In genomic region chr7:45921381-45921698, GRCh38 we compare ENCODE assay signal across 9 cellular contexts. TPM values are rescaled to one million over a fixed set of nuclear protein-coding genes. Genes with fewer than 3 reads are reported as not detected.
DNase-seq lines count a peak whose midpoint lies in the region; ATAC-seq and TF ChIP-seq lines count a peak whose summit lies in the region.
"Had no signal": no experiment of that assay in that cellular context is flagged by ENCODE, and none has a peak within 500 bp of the region (broad histone marks: within the 10 kb centered on the region; RNA-seq: fewer than 3 reads in every experiment).

No MANE protein-coding gene starts in this region.

- H3K4me3 Mint-ChIP-seq in GM23338 = peak overlapping the region; percentile 76
- H3K4me3 Mint-ChIP-seq: dendritic cell treated with granulocyte-macrophage colony-stimulating factor and Interleukin-4, amounts not matched to agents 40 ng/mL and 50 ng/mL, for 4 days had no signal

- no peaks in the 10 kb centered on the region for H3K9me3 Mint-ChIP-seq in GM23338
- H3K9me3 Mint-ChIP-seq: dendritic cell treated with granulocyte-macrophage colony-stimulating factor and Interleukin-4, amounts not matched to agents 40 ng/mL and 50 ng/mL, for 4 days had no signal

- H3K36me3 ChIP-seq in GM23338 (ENCODE audit: insufficient read depth) (no peaks in the 10 kb centered on the region), WERI-Rb-1 (no peaks in the 10 kb centered on the region), heart right ventricle (peaks cover 0 to 9% (median 5%) of the 10 kb centered on the region in 9 donors), sigmoid colon (peaks cover 0 to 6% (median 0%) of the 10 kb centered on the region in 4 donors)

- H3K27ac ChIP-seq in GM23338 (ENCODE audit: low read depth) (no peak overlapping the region), WERI-Rb-1 (no peak overlapping the region), heart right ventricle (peak overlapping the region in 9 of 10 donors; percentile 11 to 73 (median 62)), sigmoid colon (peak overlapping the region in 3 of 4 donors; percentile 52 to 81 (median 55))

- DNase-seq in GM23338 (ENCODE audit: low spot score) (no peak), WERI-Rb-1 (no peak), heart right ventricle (no peak), sigmoid colon (no peak), NCI-H1417 (lab: John Stamatoyannopoulos, UW) (no peak), GM19238 (ENCODE audit: insufficient read length, low spot score) (no peak), glomerular visceral epithelial cell (ENCODE audit: extremely low spot score) (no peak)

- peaks cover 57% of the 10 kb centered on the region for H3K27me3 ChIP-seq in GM23338 (ENCODE audit: insufficient read depth)
- peaks cover 73% of the 10 kb centered on the region for H3K27me3 ChIP-seq in WERI-Rb-1 (ENCODE audit: insufficient read depth, low read depth, severe bottlenecking)
- peaks cover 0 to 69% (median 0%) of the 10 kb centered on the region in 7 donors for H3K27me3 ChIP-seq in heart right ventricle
- peaks cover 6 to 42% (median 12%) of the 10 kb centered on the region in 3 donors for H3K27me3 ChIP-seq in sigmoid colon

- H3K9me2 ChIP-seq in GM23338 (ENCODE audit: insufficient read depth) = 0 out of 2 replicates have a peak, but pooled peaks cover 7% of the 10 kb centered on the region

- H3K27me3 Mint-ChIP-seq in GM23338 (ENCODE audit: insufficient read depth, low read depth, poor library complexity) = peaks cover 56% of the 10 kb centered on the region

- peak overlapping the region; percentile 84 for H3K4me2 ChIP-seq in GM23338

- H3K36me3 Mint-ChIP-seq in GM23338 (ENCODE audit: low read depth) = no peaks in the 10 kb centered on the region; the same call in 1 of the 3 replicates

- intact Hi-C loops in heart right ventricle (cut with DNase I) (loop anchor here in 9 of 10 donors (2.0 to 10.0 kb wide), 12 partner anchors 293 to 1333 kb away; no protein-coding TSS in a partner anchor), sigmoid colon (cut with DNase I) (loop anchor here (10.0 kb wide), 1 partner anchor 1013 kb away; no protein-coding TSS in a partner anchor)

- WGBS in heart right ventricle, 2 donors = 2 to 3% methylated on average over 29 to 31 of the region's 31 CpGs
- 3 to 4% methylated on average over 31 of the region's 31 CpGs for WGBS in sigmoid colon, 2 donors

- H3F3A ChIP-seq in GM23338 (replicated peaks; ENCODE audit: low read depth) = peaks cover 6% of the 10 kb centered on the region; the same call in 1 of the 2 replicates

- no peaks in the 10 kb centered on the region for H3K79me2 ChIP-seq in GM23338 (replicated peaks; ENCODE audit: insufficient read depth)

- no peak for TF ChIP-seq CTCF in GM23338 (conservative IDR thresholded peaks at IDR 0.05; ENCODE audit: low read depth in 2 of 2)
- TF ChIP-seq CTCF in WERI-Rb-1 (IDR thresholded peaks at IDR 0.05; ENCODE audit: low read depth, low read length) = no peak
- TF ChIP-seq CTCF in heart right ventricle (IDR thresholded peaks at IDR 0.05) = no peak
- no peak for TF ChIP-seq CTCF in sigmoid colon (IDR thresholded peaks at IDR 0.05)

- H3K4me1 Mint-ChIP-seq in GM23338 = peaks cover 40% of the 10 kb centered on the region

- no peak for TF ChIP-seq POLR2A in sigmoid colon (IDR thresholded peaks at IDR 0.05)

- 0 out of 2 replicates have a peak, but pooled peaks cover 7% of the 10 kb centered on the region for H4K20me1 ChIP-seq in GM23338 (replicated peaks; ENCODE audit: insufficient read depth)

- peak; percentile 3 for ATAC-seq in GM23338
- peak in 2 of 8 donors; percentile 2 to 4 for ATAC-seq in heart right ventricle
- ATAC-seq in GM21360 (IDR thresholded peaks at IDR 0.05; ENCODE audit: unreplicated experiment) = no peak

- H3K4me3 ChIP-seq in GM23338 (peak overlapping the region; percentile 77), WERI-Rb-1 (ENCODE audit: low read depth, low read length) (peak overlapping the region; percentile 40), heart right ventricle (peak overlapping the region; percentile 24 to 77 (median 64)), sigmoid colon (peak overlapping the region; percentile 19 to 66 (median 52))

- no peaks in the 10 kb centered on the region for H3K9me3 ChIP-seq in WERI-Rb-1 (ENCODE audit: severe bottlenecking)
- no peaks in the 10 kb centered on the region for H3K9me3 ChIP-seq in heart right ventricle
- no peaks in the 10 kb centered on the region for H3K9me3 ChIP-seq in sigmoid colon

- no peak overlapping the region for H3K27ac Mint-ChIP-seq in GM23338
- H3K27ac Mint-ChIP-seq: dendritic cell treated with granulocyte-macrophage colony-stimulating factor and Interleukin-4, amounts not matched to agents 40 ng/mL and 50 ng/mL, for 4 days had no signal

- no peak for TF ChIP-seq EP300 in sigmoid colon (IDR thresholded peaks at IDR 0.05)

- peak overlapping the region; percentile 90 for H2AFZ ChIP-seq in GM23338

- H3K4me1 ChIP-seq in GM23338 (ENCODE audit: insufficient read depth) (peaks cover 51% of the 10 kb centered on the region), heart right ventricle (peaks cover 5 to 64% (median 47%) of the 10 kb centered on the region in 9 donors), sigmoid colon (peaks cover 0 to 60% (median 53%) of the 10 kb centered on the region in 4 donors)

RNA-seq across cellular contexts. Expression of gene IGFBP3, which starts 0.3 kb away (rescaled TPM):
- total RNA-seq in GM23338 (2014; rRNA removed; shearing (Covaris generic)) = 8.2 and 11.2 TPM in 2 replicates
- polyA plus RNA-seq in GM23338 (2016; fragmentation: Nextera tagmentation; extraction: Ambion mirVana) (7.6 and 11.3 TPM in 2 replicates), heart right ventricle (100 to 1,000 TPM in 1 of 2 donors, 10 to 100 TPM in 1; 82.8 to 183 TPM), sigmoid colon (10 to 100 TPM in 1 of 3 donors, 1 to 10 TPM in 2; 4.8 to 44.9 (median 5.3) TPM)
- total RNA-seq in heart right ventricle (100 to 1,000 TPM in 1 of 10 donors, 10 to 100 TPM in 9; 32.1 to 104 (median 63.7) TPM), sigmoid colon (100 to 1,000 TPM in 3 of 4 donors, 10 to 100 TPM in 1; 54.0 to 330 (median 177) TPM)

RNA-seq across cellular contexts. Expression of gene IGFBP1, which starts 33.1 kb away (rescaled TPM):
- total RNA-seq in GM23338 (2014; rRNA removed; shearing (Covaris generic)) = not detected in 2 replicates
- polyA plus RNA-seq in GM23338 (2016; fragmentation: Nextera tagmentation; extraction: Ambion mirVana) (not detected in 2 replicates), heart right ventricle (under 1 TPM in 1 of 2 donors, not detected in 1; 0.03 TPM), sigmoid colon (not detected)
- total RNA-seq in heart right ventricle (not detected), sigmoid colon (not detected)

RNA-seq across cellular contexts. Expression of gene CCDC201, which starts 48.5 kb away (rescaled TPM):
- total RNA-seq in GM23338 (2014; rRNA removed; shearing (Covaris generic)) = not detected in 2 replicates
- polyA plus RNA-seq in GM23338 (2016; fragmentation: Nextera tagmentation; extraction: Ambion mirVana) = not detected in 2 replicates
- not detected for total RNA-seq in heart right ventricle
- not detected for polyA plus RNA-seq in heart right ventricle
- not detected for total RNA-seq in sigmoid colon
- not detected for polyA plus RNA-seq in sigmoid colon

Comparison
In these comparisons a context has a peak if more than half of its experiments do, and no peak if none do; other contexts are left out.
1. H3K27ac ChIP-seq: peak in heart right ventricle (9 of 10) and sigmoid colon (3 of 4); none in GM23338 (single experiment) and WERI-Rb-1 (single experiment).
2. Peak in every context shown above with its lines, with median percentiles within 50 percentile points of each other: H3K4me3 ChIP-seq.